Comparison of ENCODE assay signal across 20 cellular contexts in the genomic region with DNA sequence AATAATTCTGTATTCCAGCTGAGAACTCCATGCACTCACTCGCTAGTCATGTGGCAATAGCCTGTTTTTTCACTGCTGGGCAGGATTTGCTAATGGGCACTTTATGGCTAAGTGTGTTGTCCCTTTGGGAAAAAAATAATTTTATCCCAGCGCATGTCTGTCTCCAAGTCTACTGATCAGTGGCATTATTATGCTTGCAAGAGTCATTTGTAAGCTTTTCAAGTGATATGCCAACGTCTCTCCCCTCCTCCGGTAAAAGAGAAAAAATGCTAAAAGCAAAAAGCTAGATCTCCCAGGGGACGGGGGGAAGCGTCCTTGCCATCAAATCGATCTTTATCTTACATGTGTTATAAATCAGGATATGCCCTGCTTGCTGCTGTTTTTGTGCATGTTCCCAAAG.
"Had no signal": no experiment of that assay in that cellular context is flagged by ENCODE, and none has a peak within 500 bp of the region (broad histone marks: within the 10 kb centered on the region; RNA-seq: fewer than 3 reads in every experiment).

No MANE protein-coding gene starts in this region.

- H3K36me3 ChIP-seq: breast epithelium, gastrocnemius medialis, heart left ventricle, left lung, sigmoid colon, upper lobe of right lung, WERI-Rb-1 had no signal

- H3K27me3 ChIP-seq: breast epithelium, gastrocnemius medialis, heart left ventricle, left lung, sigmoid colon, upper lobe of right lung had no signal

- ATAC-seq: gastrocnemius medialis, heart left ventricle, left lung had no signal

- H3K4me3 ChIP-seq: breast epithelium, gastrocnemius medialis, heart left ventricle, left lung, sigmoid colon, upper lobe of right lung had no signal

- H3K27ac ChIP-seq: breast epithelium, gastrocnemius medialis, heart left ventricle, left lung, sigmoid colon, upper lobe of right lung, WERI-Rb-1 had no signal

- H3K4me3 Mint-ChIP-seq: mesothelial cell of epicardium, nephron had no signal

- H3K36me3 Mint-ChIP-seq: mesothelial cell of epicardium had no signal

- H3K27ac Mint-ChIP-seq: mesothelial cell of epicardium, nephron had no signal

- H3K4me1 ChIP-seq: breast epithelium, gastrocnemius medialis, heart left ventricle, left lung, sigmoid colon, upper lobe of right lung had no signal

- DNase-seq: activated CD4-positive, alpha-beta T cell treated with anti-CD3 and anti-CD28 coated beads for 1 hour; activated CD8-positive, alpha-beta memory T cell treated with anti-CD3 and anti-CD28 coated beads for 24 hours; activated CD8-positive, alpha-beta memory T cell treated with anti-CD3 and anti-CD28 coated beads, Interleukin-2, amount 50 U/mL, for 48 hours; activated effector memory CD4-positive, alpha-beta T cell treated with Interleukin-2 at 50 U/mL for 16 hours; activated naive CD4-positive, alpha-beta T cell treated with anti-CD3 and anti-CD28 coated beads, Interleukin-2, amount 50 U/mL, for 16 hours; activated T-cell treated with anti-CD3 and anti-CD28 coated beads, Interleukin-2, amount 50 U/mL, for 48 hours; cortex of kidney; gastrocnemius medialis; heart left ventricle; kidney; left lung; nucleus accumbens; sigmoid colon; stimulated activated CD4-positive, alpha-beta T cell treated with anti-CD3 and anti-CD28 coated beads, Interleukin-4, amount 100 ng/mL, for 4 hours; stimulated activated naive CD4-positive, alpha-beta T cell; upper lobe of right lung; WERI-Rb-1 had no signal

- H3K9me3 ChIP-seq: gastrocnemius medialis, left lung, upper lobe of right lung had no signal
